In the genomic region with DNA sequence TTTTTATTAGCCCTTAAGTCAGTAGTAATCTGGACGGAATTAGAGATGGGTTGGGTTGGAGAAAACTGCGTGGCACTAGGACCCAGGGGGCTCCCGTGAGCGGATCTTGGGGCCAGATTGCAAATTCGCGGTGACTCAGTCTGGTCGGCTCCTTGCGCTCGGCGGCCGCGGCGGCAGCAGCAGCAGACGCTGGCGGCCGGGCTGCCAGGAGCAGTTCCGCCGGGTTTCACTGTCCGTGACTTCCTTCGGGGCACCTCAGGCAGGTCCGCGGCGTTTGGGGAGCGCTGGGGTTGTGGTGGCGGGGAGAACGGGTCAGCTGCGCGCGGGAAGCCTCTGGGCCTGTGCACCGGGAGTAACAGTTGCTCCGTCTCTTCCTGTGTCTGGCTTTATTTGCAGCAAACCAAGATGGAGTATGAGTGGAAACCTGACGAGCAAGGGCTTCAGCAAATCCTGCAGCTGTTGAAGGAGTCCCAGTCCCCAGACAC, we compare ENCODE assay signal across 1 cellular context.
TF ChIP-seq lines count a peak whose summit lies in the region.

No MANE protein-coding gene starts in this region.

TF ChIP-seq in K562, 482 proteins besides CTCF, POLR2A, EP300 and RAD21 (continued from another document and continues in another):
- no peak for TF ChIP-seq PATZ1 (CRISPR knock-in tag; IDR thresholded peaks at IDR 0.05; ENCODE audit: borderline replicate concordance)
- TF ChIP-seq TSC22D4 (tag; IDR thresholded peaks at IDR 0.05): no peak
- no peak for TF ChIP-seq ZNF57 (CRISPR knock-in tag; IDR thresholded peaks at IDR 0.05)
- peak; percentile 78 for TF ChIP-seq DPF2 (IDR thresholded peaks at IDR 0.05)
- TF ChIP-seq POLR2AphosphoS5 (IDR thresholded peaks at IDR 0.05; ENCODE audit: control insufficient read depth, insufficient read depth, low read depth, low read length): peak; percentile 88
- no peak for TF ChIP-seq POLR2AphosphoS2 (IDR thresholded peaks at IDR 0.05; ENCODE audit: low read length)
- 0 out of 4 replicates have a peak, but pooled peaks of 1 of the 2 experiments have one; percentile 45 for TF ChIP-seq KDM4B (IDR thresholded peaks at IDR 0.05; ENCODE audit: borderline replicate concordance in 2 of 2, low read depth in 1 of 2)
- TF ChIP-seq, protein P1, sequence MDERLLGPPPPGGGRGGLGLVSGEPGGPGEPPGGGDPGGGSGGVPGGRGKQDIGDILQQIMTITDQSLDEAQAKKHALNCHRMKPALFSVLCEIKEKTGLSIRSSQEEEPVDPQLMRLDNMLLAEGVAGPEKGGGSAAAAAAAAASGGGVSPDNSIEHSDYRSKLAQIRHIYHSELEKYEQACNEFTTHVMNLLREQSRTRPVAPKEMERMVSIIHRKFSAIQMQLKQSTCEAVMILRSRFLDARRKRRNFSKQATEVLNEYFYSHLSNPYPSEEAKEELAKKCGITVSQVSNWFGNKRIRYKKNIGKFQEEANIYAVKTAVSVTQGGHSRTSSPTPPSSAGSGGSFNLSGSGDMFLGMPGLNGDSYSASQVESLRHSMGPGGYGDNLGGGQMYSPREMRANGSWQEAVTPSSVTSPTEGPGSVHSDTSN (CRISPR knock-in tag; IDR thresholded peaks at IDR 0.05; ENCODE audit: low read depth): no peak
- TF ChIP-seq, protein P1 (tag; conservative IDR thresholded peaks at IDR 0.05; ENCODE audit: low read depth): no peak
- TF ChIP-seq GMEB1 (CRISPR knock-in tag; IDR thresholded peaks at IDR 0.05): no peak
- no peak for TF ChIP-seq BRCA1 (IDR thresholded peaks at IDR 0.05)
- TF ChIP-seq BRCA1 (CRISPR knock-in tag; IDR thresholded peaks at IDR 0.05): no peak
- TF ChIP-seq COPS2 (conservative IDR thresholded peaks at IDR 0.05): no peak
- no peak for TF ChIP-seq SRSF7 (optimal IDR thresholded peaks at IDR 0.05; ENCODE audit: low read depth, low read length)
- no peak; the same call in 1 of the 2 replicates for TF ChIP-seq NR2C2 (CRISPR knock-in tag; IDR thresholded peaks at IDR 0.05)
- TF ChIP-seq NR2C2 (tag; IDR thresholded peaks at IDR 0.05): no peak
- peak; percentile 47; the same call in 1 of the 2 replicates for TF ChIP-seq GTF2E2 (tag; IDR thresholded peaks at IDR 0.05)
- no peak for TF ChIP-seq ZNF274 (IDR thresholded peaks at IDR 0.05; ENCODE audit: borderline replicate concordance, low read depth, low read length)
- no peak for TF ChIP-seq TFE3 (CRISPR knock-in tag; IDR thresholded peaks at IDR 0.05)
- TF ChIP-seq, protein P2, sequence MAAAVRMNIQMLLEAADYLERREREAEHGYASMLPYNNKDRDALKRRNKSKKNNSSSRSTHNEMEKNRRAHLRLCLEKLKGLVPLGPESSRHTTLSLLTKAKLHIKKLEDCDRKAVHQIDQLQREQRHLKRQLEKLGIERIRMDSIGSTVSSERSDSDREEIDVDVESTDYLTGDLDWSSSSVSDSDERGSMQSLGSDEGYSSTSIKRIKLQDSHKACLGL (CRISPR knock-in tag; IDR thresholded peaks at IDR 0.05; ENCODE audit: borderline replicate concordance, poor library complexity, severe bottlenecking): no peak
- TF ChIP-seq ATF3 (IDR thresholded peaks at IDR 0.05): peak; percentile 91
- peak; percentile 97 for TF ChIP-seq ATF3 (CRISPR knock-in tag; conservative IDR thresholded peaks at IDR 0.05)
- TF ChIP-seq SOX6 (IDR thresholded peaks at IDR 0.05): no peak
- TF ChIP-seq ZC3H4 (CRISPR knock-in tag; IDR thresholded peaks at IDR 0.05; ENCODE audit: borderline replicate concordance): no peak
- TF ChIP-seq, protein P3, sequence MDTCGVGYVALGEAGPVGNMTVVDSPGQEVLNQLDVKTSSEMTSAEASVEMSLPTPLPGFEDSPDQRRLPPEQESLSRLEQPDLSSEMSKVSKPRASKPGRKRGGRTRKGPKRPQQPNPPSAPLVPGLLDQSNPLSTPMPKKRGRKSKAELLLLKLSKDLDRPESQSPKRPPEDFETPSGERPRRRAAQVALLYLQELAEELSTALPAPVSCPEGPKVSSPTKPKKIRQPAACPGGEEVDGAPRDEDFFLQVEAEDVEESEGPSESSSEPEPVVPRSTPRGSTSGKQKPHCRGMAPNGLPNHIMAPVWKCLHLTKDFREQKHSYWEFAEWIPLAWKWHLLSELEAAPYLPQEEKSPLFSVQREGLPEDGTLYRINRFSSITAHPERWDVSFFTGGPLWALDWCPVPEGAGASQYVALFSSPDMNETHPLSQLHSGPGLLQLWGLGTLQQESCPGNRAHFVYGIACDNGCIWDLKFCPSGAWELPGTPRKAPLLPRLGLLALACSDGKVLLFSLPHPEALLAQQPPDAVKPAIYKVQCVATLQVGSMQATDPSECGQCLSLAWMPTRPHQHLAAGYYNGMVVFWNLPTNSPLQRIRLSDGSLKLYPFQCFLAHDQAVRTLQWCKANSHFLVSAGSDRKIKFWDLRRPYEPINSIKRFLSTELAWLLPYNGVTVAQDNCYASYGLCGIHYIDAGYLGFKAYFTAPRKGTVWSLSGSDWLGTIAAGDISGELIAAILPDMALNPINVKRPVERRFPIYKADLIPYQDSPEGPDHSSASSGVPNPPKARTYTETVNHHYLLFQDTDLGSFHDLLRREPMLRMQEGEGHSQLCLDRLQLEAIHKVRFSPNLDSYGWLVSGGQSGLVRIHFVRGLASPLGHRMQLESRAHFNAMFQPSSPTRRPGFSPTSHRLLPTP (IDR thresholded peaks at IDR 0.05; ENCODE audit: borderline replicate concordance, extremely low read depth, insufficient read length): no peak
- TF ChIP-seq ILF3 (IDR thresholded peaks at IDR 0.05; ENCODE audit: borderline replicate concordance): no peak; the same call in 1 of the 2 replicates
- TF ChIP-seq ETV1 (tag; conservative IDR thresholded peaks at IDR 0.05; ENCODE audit: low read depth): peak; percentile 61; the same call in 1 of the 2 replicates
- peak; percentile 49 to 57; a peak in 3 of 4 replicates for TF ChIP-seq KDM1A (IDR thresholded peaks at IDR 0.05)
- no peak for TF ChIP-seq ZNF695 (CRISPR knock-in tag; IDR thresholded peaks at IDR 0.05)
- no peak for TF ChIP-seq DNMT1 (IDR thresholded peaks at IDR 0.05)
- TF ChIP-seq FOS (IDR thresholded peaks at IDR 0.05; ENCODE audit: extremely low read depth, insufficient read length): peak; percentile 51
- TF ChIP-seq GATAD2B (IDR thresholded peaks at IDR 0.05; ENCODE audit: borderline replicate concordance): peak; percentile 29
- TF ChIP-seq RBBP5 (IDR thresholded peaks at IDR 0.05; ENCODE audit: borderline replicate concordance, insufficient read depth, low read length, poor library complexity, severe bottlenecking): no peak
- no peak for TF ChIP-seq ZBTB7A (IDR thresholded peaks at IDR 0.05; ENCODE audit: borderline replicate concordance, control insufficient read depth, low read depth, low read length)
- no peak for TF ChIP-seq TCF7 (IDR thresholded peaks at IDR 0.05; ENCODE audit: borderline replicate concordance)
- no peak for TF ChIP-seq TFAM (CRISPR knock-in tag; conservative IDR thresholded peaks at IDR 0.05)
- TF ChIP-seq, protein P4, sequence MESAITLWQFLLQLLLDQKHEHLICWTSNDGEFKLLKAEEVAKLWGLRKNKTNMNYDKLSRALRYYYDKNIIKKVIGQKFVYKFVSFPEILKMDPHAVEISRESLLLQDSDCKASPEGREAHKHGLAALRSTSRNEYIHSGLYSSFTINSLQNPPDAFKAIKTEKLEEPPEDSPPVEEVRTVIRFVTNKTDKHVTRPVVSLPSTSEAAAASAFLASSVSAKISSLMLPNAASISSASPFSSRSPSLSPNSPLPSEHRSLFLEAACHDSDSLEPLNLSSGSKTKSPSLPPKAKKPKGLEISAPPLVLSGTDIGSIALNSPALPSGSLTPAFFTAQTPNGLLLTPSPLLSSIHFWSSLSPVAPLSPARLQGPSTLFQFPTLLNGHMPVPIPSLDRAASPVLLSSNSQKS (CRISPR knock-in tag; IDR thresholded peaks at IDR 0.05): no peak
- TF ChIP-seq RNF2 (IDR thresholded peaks at IDR 0.05): peak; percentile 71
- TF ChIP-seq NFYB (IDR thresholded peaks at IDR 0.05; ENCODE audit: extremely low read depth, insufficient read length): no peak
- peak; percentile 60 to 73 for TF ChIP-seq MAZ (CRISPR knock-in tag; conservative IDR thresholded peaks at IDR 0.05 in 1 of 2, IDR thresholded peaks at IDR 0.05 in 1 of 2)
- TF ChIP-seq ZNF121 (CRISPR knock-in tag; conservative IDR thresholded peaks at IDR 0.05): no peak
- TF ChIP-seq ZNF780A (CRISPR knock-in tag; IDR thresholded peaks at IDR 0.05): no peak
- no peak for TF ChIP-seq PHTF2 (CRISPR knock-in tag; IDR thresholded peaks at IDR 0.05)
- TF ChIP-seq, protein P5, sequence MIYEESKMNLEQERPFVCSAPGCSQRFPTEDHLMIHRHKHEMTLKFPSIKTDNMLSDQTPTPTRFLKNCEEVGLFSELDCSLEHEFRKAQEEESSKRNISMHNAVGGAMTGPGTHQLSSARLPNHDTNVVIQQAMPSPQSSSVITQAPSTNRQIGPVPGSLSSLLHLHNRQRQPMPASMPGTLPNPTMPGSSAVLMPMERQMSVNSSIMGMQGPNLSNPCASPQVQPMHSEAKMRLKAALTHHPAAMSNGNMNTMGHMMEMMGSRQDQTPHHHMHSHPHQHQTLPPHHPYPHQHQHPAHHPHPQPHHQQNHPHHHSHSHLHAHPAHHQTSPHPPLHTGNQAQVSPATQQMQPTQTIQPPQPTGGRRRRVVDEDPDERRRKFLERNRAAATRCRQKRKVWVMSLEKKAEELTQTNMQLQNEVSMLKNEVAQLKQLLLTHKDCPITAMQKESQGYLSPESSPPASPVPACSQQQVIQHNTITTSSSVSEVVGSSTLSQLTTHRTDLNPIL (CRISPR knock-in tag; IDR thresholded peaks at IDR 0.05): no peak
- TF ChIP-seq, protein P6, sequence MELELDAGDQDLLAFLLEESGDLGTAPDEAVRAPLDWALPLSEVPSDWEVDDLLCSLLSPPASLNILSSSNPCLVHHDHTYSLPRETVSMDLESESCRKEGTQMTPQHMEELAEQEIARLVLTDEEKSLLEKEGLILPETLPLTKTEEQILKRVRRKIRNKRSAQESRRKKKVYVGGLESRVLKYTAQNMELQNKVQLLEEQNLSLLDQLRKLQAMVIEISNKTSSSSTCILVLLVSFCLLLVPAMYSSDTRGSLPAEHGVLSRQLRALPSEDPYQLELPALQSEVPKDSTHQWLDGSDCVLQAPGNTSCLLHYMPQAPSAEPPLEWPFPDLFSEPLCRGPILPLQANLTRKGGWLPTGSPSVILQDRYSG (tag; conservative IDR thresholded peaks at IDR 0.05; ENCODE audit: low read depth): no peak; the same call in 1 of the 2 replicates
- TF ChIP-seq ZBTB1 (CRISPR knock-in tag; IDR thresholded peaks at IDR 0.05; ENCODE audit: borderline replicate concordance, low read depth): no peak; the same call in 1 of the 2 replicates
- no peak for TF ChIP-seq ZNF384 (IDR thresholded peaks at IDR 0.05; ENCODE audit: low read depth, low read length)
